Comparison of ENCODE assay signal across 8 cellular contexts in the genomic region with DNA sequence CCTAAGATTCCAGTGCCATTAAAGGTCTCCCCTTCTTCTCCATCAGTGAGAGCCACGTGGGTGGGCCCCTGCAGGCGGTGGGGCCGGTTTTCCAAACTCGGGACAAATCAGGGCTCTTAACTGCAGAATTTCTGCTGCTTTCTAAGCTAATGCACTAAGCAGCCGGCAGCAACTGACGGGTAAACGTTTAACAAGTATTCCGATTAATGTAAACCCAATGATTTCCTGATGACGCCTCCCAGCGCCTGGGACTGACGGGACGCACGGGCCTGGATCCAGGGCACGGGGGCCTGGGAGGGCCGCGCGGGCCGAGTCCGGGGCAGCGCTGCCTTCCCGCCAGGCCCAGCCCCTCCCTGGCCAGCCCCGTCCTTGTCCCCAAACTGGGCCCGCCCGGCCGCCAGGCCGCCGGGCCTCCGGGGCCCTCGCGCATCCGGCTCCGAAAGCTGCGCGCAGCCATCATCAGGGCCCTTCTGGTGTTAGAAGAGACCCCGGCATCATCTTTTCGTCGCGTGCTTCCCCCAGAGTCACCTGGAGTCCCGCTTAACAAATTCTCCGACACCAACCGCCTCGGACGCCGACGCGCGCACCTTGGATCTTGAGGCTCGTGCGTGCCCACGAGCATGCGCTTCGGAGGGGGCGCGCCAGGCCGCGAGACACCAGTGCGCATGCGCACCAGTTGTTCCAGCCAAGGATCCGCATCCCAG. TPM values are rescaled to one million over a fixed set of nuclear protein-coding genes. Genes with fewer than 3 reads are reported as not detected.
DNase-seq lines count a peak whose midpoint lies in the region; ATAC-seq and TF ChIP-seq lines count a peak whose summit lies in the region.

Gene MLH3, minus strand, starts transcription at position 616 of the 704 bp plus-strand sequence. CDS start 1,812 bp downstream, outside the sequence.

- DNase-seq in DND-41 (peak; percentile 84), HCEC 1CT (peak; percentile 78), NB4 (ENCODE audit: low read depth) (peak; percentile 78), SKM-1 treated with dmso at 0.1 percent for 144 hours (lab: John Stamatoyannopoulos, UW; ENCODE audit: unreplicated experiment) (peak; percentile 41), globus pallidus (ENCODE audit: low spot score) (peak; percentile 82), occipital lobe (lab: John Stamatoyannopoulos, UW) (peak; percentile 69), superior temporal gyrus (ENCODE audit: extremely low spot score) (peak; percentile 92)

- H3K4me3 Mint-ChIP-seq in activated naive CD4-positive, alpha-beta T cell treated with anti-CD3 and anti-CD28 coated beads, Interleukin-2, amount 50 U/mL, for 24 hours, result peak within 1 kb of the TSS; percentile 94

- TF ChIP-seq POLR2A in NB4 (IDR thresholded peaks at IDR 0.05; ENCODE audit: extremely low read depth, insufficient read length), result peak; percentile 20

- no peaks in the 10 kb centered on the region for H3K9me3 ChIP-seq in DND-41 (ENCODE audit: insufficient read depth, low read length, severe bottlenecking)

- peak; percentile 82 for ATAC-seq in DND-41 (ENCODE audit: insufficient read depth, low read depth)

- no peaks in the 10 kb centered on the region for H3K27me3 ChIP-seq in DND-41 (ENCODE audit: insufficient read depth, low read length, poor library complexity)

- H3K4me1 ChIP-seq in DND-41 (ENCODE audit: insufficient read depth, low read length), result peaks cover 37% of the 10 kb centered on the region

- TF ChIP-seq CTCF in DND-41 (IDR thresholded peaks at IDR 0.05; ENCODE audit: borderline replicate concordance, extremely low read depth, low read length, poor library complexity, severe bottlenecking), result peak; percentile 2
- TF ChIP-seq CTCF in NB4 (IDR thresholded peaks at IDR 0.05; ENCODE audit: low read depth, low read length), result no peak

- peak within 1 kb of the TSS; percentile 96 for H3K27ac Mint-ChIP-seq in activated naive CD4-positive, alpha-beta T cell treated with anti-CD3 and anti-CD28 coated beads, Interleukin-2, amount 50 U/mL, for 24 hours

- peaks cover 29% of the 10 kb centered on the region for H3K36me3 Mint-ChIP-seq in activated naive CD4-positive, alpha-beta T cell treated with anti-CD3 and anti-CD28 coated beads, Interleukin-2, amount 50 U/mL, for 24 hours

- H3K9ac ChIP-seq in DND-41 (ENCODE audit: low read depth, low read length), result peak within 1 kb of the TSS; percentile 86

- no peaks in the 10 kb centered on the region for H3K9me3 Mint-ChIP-seq in activated naive CD4-positive, alpha-beta T cell treated with anti-CD3 and anti-CD28 coated beads, Interleukin-2, amount 50 U/mL, for 24 hours

- peak within 1 kb of the TSS; percentile 92 for H2AFZ ChIP-seq in DND-41 (ENCODE audit: low read depth, low read length)

- H3K4me3 ChIP-seq in DND-41 (ENCODE audit: low read depth in 1 of 2, low read length in 2 of 2) (peak within 1 kb of the TSS; percentile 55 to 72; a peak in 3 of 4 replicates), NB4 (ENCODE audit: low read depth, low read length) (peak within 1 kb of the TSS; percentile 62)

- peaks cover 59% of the 10 kb centered on the region for H3K79me2 ChIP-seq in DND-41 (ENCODE audit: insufficient read depth, low read length)

- peaks cover 56% of the 10 kb centered on the region for H3K4me1 Mint-ChIP-seq in activated naive CD4-positive, alpha-beta T cell treated with anti-CD3 and anti-CD28 coated beads, Interleukin-2, amount 50 U/mL, for 24 hours

- peaks cover 30% of the 10 kb centered on the region for H3K36me3 ChIP-seq in DND-41 (ENCODE audit: insufficient read depth, low read length)

- peak within 1 kb of the TSS; percentile 66 for H3K4me2 ChIP-seq in DND-41 (ENCODE audit: insufficient read depth, low read length)

- peak within 1 kb of the TSS; percentile 91 for H3K27ac ChIP-seq in DND-41 (ENCODE audit: low read length)

- H3K27me3 Mint-ChIP-seq in activated naive CD4-positive, alpha-beta T cell treated with anti-CD3 and anti-CD28 coated beads, Interleukin-2, amount 50 U/mL, for 24 hours, result no peaks in the 10 kb centered on the region

- H4K20me1 ChIP-seq in DND-41 (ENCODE audit: insufficient read depth, low read length), result no peaks in the 10 kb centered on the region

RNA-seq across cellular contexts. Expression of gene MLH3, which starts in this region (rescaled TPM):
- 65.2 TPM for total RNA-seq in occipital lobe

Comparison
In these comparisons a context has a peak if more than half of its experiments do, and no peak if none do; other contexts are left out.
1. Peak in every context shown above with its lines: DNase-seq, ATAC-seq, H3K4me3 ChIP-seq and H3K27ac ChIP-seq.
2. DNase-seq: peak in every context shown above with its lines; median percentile 92 in superior temporal gyrus; 84 in DND-41; 82 in globus pallidus; 78 in HCEC 1CT; 78 in NB4; 69 in occipital lobe; 41 in SKM-1 treated with dmso at 0.1 percent for 144 hours.